ENCODE assay signal across 16 cellular contexts in the genomic region with DNA sequence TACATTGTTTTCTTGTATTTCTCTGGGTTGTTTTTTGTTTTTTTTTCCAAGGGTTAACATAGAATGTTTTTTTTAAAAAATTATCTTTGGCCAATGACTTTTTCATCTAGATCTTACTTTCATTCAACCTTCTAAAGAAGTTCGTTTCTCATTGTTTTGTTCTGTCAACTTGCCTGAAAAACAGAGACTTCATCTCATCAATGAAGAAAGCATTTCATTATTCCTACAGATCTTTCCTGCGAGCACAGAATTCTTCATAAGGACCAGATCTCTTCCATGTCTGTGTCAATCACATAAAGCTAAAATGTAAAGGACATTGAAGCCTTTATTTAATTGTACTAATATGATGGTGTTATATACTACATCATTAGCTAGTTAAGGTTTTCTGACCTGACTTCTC.
"Had no signal": no experiment of that assay in that cellular context is flagged by ENCODE, and none has a peak within 500 bp of the region (broad histone marks: within the 10 kb centered on the region; RNA-seq: fewer than 3 reads in every experiment).

No MANE protein-coding gene starts in this region.

- H3K9me3 Mint-ChIP-seq: activated T-helper 2 cell treated with anti-CD3 and anti-CD28 coated beads, Interferon-gamma antibody, Interleukin-2, Interleukin-4, amounts not matched to agents 10 μg/mL and 5 μg/mL and 100 μg/mL, durations not matched to agents 14 hours and 24 hours and 36 hours; neural crest cell had no signal

- ATAC-seq: left cardiac atrium, sciatic nerve had no signal

- H3K27ac Mint-ChIP-seq: activated T-helper 2 cell treated with anti-CD3 and anti-CD28 coated beads, Interferon-gamma antibody, Interleukin-2, Interleukin-4, amounts not matched to agents 10 μg/mL and 5 μg/mL and 100 μg/mL, durations not matched to agents 14 hours and 24 hours and 36 hours had no signal

- DNase-seq: activated CD4-positive, CD25-positive, alpha-beta regulatory T cell treated with anti-CD3 and anti-CD28 coated beads, Interleukin-2, amount 50 U/mL, for 72 hours; activated naive CD4-positive, alpha-beta T cell treated with Interleukin-2 at 50 U/mL for 16 hours; cortex of kidney; effector CD4-positive, alpha-beta T cell; left cardiac atrium; SIG-M5; stimulated activated CD4-positive, alpha-beta T cell treated with anti-CD3 and anti-CD28 coated beads, Interleukin-4, amount 100 ng/mL, for 1 hour had no signal

- H3K4me3 Mint-ChIP-seq: neural crest cell had no signal

- H3K27ac ChIP-seq: ascending aorta, esophagus muscularis mucosa, hepatocyte, parathyroid adenoma, thoracic aorta, VCaP had no signal
